In genomic region chr6:28080631-28081485, GRCh38 we compare ENCODE assay signal across 8 cellular contexts. TPM values are rescaled to one million over a fixed set of nuclear protein-coding genes. Genes with fewer than 3 reads are reported as not detected.
A peak's percentile ranks its signal among the peaks of the same experiment; 100 is the strongest.
DNase-seq lines count a peak whose midpoint lies in the region; ATAC-seq and TF ChIP-seq lines count a peak whose summit lies in the region.

No MANE protein-coding gene starts in this region.

- intact Hi-C loops in sciatic nerve (cut with DNase I), result no loop called here

- H3K36me3 ChIP-seq in brain microvascular endothelial cell (replicated peaks), result no peaks in the 10 kb centered on the region

- DNase-seq in NCI-H2107 (lab: John Stamatoyannopoulos, UW) (peak; percentile 57), UCSD-AML1 (lab: John Stamatoyannopoulos, UW; ENCODE audit: unreplicated experiment) (peak; percentile 92), brain microvascular endothelial cell (peak; percentile 95), iPS DF 4.7 (ENCODE audit: extremely low read depth, low spot score) (peak; percentile 88), sciatic nerve (ENCODE audit: low spot score) (peak; percentile 96)

- peak overlapping the region; percentile 77 for H3K4me3 ChIP-seq in brain microvascular endothelial cell (ENCODE audit: low read depth, low read length)

- H3K27me3 ChIP-seq in brain microvascular endothelial cell (replicated peaks), result no peaks in the 10 kb centered on the region

- in situ Hi-C loops in brain microvascular endothelial cell (cut with HindIII; ENCODE audit: low pct_ligation_motif_present, low sequenced_read_pairs), result no loop called here

- TF ChIP-seq CTCF in 22Rv1 (IDR thresholded peaks at IDR 0.05) (no peak), brain microvascular endothelial cell (IDR thresholded peaks at IDR 0.05; ENCODE audit: low read depth, low read length, missing control alignments) (no peak)

- H3K27ac ChIP-seq in 22Rv1 (peak overlapping the region; percentile 78), brain microvascular endothelial cell (peak overlapping the region; percentile 99)

- ATAC-seq in GM18858 (IDR thresholded peaks at IDR 0.05; ENCODE audit: unreplicated experiment) (peak; percentile 39), HG03066 (IDR thresholded peaks at IDR 0.05; ENCODE audit: low read depth, unreplicated experiment) (peak; percentile 72), sciatic nerve (peak; percentile 99)

RNA-seq across cellular contexts. Expression of gene ZNF165, which starts 0.5 kb away (rescaled TPM):
- total RNA-seq in sciatic nerve, result 1.2 TPM

RNA-seq across cellular contexts. Expression of gene ZSCAN16, which starts 43.6 kb away (rescaled TPM):
- 4.1 TPM for total RNA-seq in sciatic nerve

Comparison
In these comparisons a context has a peak if more than half of its experiments do, and no peak if none do; other contexts are left out.
1. Peak in every context shown above with its lines: DNase-seq, ATAC-seq, H3K4me3 ChIP-seq and H3K27ac ChIP-seq.
2. ATAC-seq: peak in every context shown above with its lines; median percentile 99 in sciatic nerve; 72 in HG03066; 39 in GM18858.